In genomic region chr1:226029093-226029496, GRCh38 we compare ENCODE assay signal across 1 cellular context.
TF ChIP-seq lines count a peak whose summit lies in the region.

No MANE protein-coding gene starts in this region.

TF ChIP-seq in K562, 482 proteins besides CTCF, POLR2A, EP300 and RAD21 (continued from another document and continues in another):
- TF ChIP-seq, protein P1, sequence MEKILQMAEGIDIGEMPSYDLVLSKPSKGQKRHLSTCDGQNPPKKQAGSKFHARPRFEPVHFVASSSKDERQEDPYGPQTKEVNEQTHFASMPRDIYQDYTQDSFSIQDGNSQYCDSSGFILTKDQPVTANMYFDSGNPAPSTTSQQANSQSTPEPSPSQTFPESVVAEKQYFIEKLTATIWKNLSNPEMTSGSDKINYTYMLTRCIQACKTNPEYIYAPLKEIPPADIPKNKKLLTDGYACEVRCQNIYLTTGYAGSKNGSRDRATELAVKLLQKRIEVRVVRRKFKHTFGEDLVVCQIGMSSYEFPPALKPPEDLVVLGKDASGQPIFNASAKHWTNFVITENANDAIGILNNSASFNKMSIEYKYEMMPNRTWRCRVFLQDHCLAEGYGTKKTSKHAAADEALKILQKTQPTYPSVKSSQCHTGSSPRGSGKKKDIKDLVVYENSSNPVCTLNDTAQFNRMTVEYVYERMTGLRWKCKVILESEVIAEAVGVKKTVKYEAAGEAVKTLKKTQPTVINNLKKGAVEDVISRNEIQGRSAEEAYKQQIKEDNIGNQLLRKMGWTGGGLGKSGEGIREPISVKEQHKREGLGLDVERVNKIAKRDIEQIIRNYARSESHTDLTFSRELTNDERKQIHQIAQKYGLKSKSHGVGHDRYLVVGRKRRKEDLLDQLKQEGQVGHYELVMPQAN (IDR thresholded peaks at IDR 0.05; ENCODE audit: borderline replicate concordance): no peak
- TF ChIP-seq SAFB (IDR thresholded peaks at IDR 0.05; ENCODE audit: borderline replicate concordance, low read depth, low read length) (no peak), TOE1 (IDR thresholded peaks at IDR 0.05; ENCODE audit: borderline replicate concordance) (no peak), TOE1 (CRISPR knock-in tag; IDR thresholded peaks at IDR 0.05; ENCODE audit: borderline replicate concordance, low read depth) (no peak), MCM2 (IDR thresholded peaks at IDR 0.05; ENCODE audit: low read depth) (no peak), NR2C2 (CRISPR knock-in tag; IDR thresholded peaks at IDR 0.05) (no peak), NR2C2 (tag; IDR thresholded peaks at IDR 0.05) (peak; percentile 92), DPF2 (IDR thresholded peaks at IDR 0.05) (peak; percentile 34; the same call in 1 of the 2 replicates), ZNF197 (CRISPR knock-in tag; IDR thresholded peaks at IDR 0.05; ENCODE audit: low read depth) (0 out of 2 replicates have a peak, but pooled peaks have one; percentile 37), MAFK (IDR thresholded peaks at IDR 0.05; ENCODE audit: low read length) (no peak), SMARCA5 (IDR thresholded peaks at IDR 0.05) (no peak), ZNF175 (CRISPR knock-in tag; IDR thresholded peaks at IDR 0.05; ENCODE audit: low read depth) (peak; percentile 43; the same call in 1 of the 2 replicates), POLR2AphosphoS5 (IDR thresholded peaks at IDR 0.05; ENCODE audit: control insufficient read depth, insufficient read depth, low read depth, low read length) (no peak), ZNF282 (CRISPR knock-in tag; IDR thresholded peaks at IDR 0.05) (no peak), ZBTB9 (CRISPR knock-in tag; IDR thresholded peaks at IDR 0.05) (0 out of 2 replicates have a peak, but pooled peaks have one; percentile 43), RBBP5 (IDR thresholded peaks at IDR 0.05; ENCODE audit: borderline replicate concordance, insufficient read depth, low read length, poor library complexity, severe bottlenecking) (peak; percentile 32), CXXC5 (CRISPR knock-in tag; IDR thresholded peaks at IDR 0.05) (no peak), SMARCE1 (IDR thresholded peaks at IDR 0.05) (peak; percentile 51; the same call in 1 of the 2 replicates), BCOR (IDR thresholded peaks at IDR 0.05) (no peak), SPI1 (IDR thresholded peaks at IDR 0.05; ENCODE audit: borderline replicate concordance, low read depth, low read length) (peak; percentile 99), SLC30A9 (CRISPR knock-in tag; IDR thresholded peaks at IDR 0.05) (no peak), TSHZ1 (CRISPR knock-in tag; IDR thresholded peaks at IDR 0.05) (no peak), KAT8 (IDR thresholded peaks at IDR 0.05; ENCODE audit: low read depth) (no peak), MBD2 (IDR thresholded peaks at IDR 0.05; ENCODE audit: borderline replicate concordance, low read depth) (no peak), NCOA2 (IDR thresholded peaks at IDR 0.05; ENCODE audit: partially characterized antibody in 2 of 2) (no peak)
- TF ChIP-seq, protein P2, sequence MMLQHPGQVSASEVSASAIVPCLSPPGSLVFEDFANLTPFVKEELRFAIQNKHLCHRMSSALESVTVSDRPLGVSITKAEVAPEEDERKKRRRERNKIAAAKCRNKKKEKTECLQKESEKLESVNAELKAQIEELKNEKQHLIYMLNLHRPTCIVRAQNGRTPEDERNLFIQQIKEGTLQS (IDR thresholded peaks at IDR 0.05): no peak
- TF ChIP-seq, protein P2 (CRISPR knock-in tag; conservative IDR thresholded peaks at IDR 0.05): no peak
- TF ChIP-seq, protein P3, sequence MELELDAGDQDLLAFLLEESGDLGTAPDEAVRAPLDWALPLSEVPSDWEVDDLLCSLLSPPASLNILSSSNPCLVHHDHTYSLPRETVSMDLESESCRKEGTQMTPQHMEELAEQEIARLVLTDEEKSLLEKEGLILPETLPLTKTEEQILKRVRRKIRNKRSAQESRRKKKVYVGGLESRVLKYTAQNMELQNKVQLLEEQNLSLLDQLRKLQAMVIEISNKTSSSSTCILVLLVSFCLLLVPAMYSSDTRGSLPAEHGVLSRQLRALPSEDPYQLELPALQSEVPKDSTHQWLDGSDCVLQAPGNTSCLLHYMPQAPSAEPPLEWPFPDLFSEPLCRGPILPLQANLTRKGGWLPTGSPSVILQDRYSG (tag; conservative IDR thresholded peaks at IDR 0.05; ENCODE audit: low read depth): 0 out of 2 replicates have a peak, but pooled peaks have one; percentile 40
- TF ChIP-seq, protein P4, sequence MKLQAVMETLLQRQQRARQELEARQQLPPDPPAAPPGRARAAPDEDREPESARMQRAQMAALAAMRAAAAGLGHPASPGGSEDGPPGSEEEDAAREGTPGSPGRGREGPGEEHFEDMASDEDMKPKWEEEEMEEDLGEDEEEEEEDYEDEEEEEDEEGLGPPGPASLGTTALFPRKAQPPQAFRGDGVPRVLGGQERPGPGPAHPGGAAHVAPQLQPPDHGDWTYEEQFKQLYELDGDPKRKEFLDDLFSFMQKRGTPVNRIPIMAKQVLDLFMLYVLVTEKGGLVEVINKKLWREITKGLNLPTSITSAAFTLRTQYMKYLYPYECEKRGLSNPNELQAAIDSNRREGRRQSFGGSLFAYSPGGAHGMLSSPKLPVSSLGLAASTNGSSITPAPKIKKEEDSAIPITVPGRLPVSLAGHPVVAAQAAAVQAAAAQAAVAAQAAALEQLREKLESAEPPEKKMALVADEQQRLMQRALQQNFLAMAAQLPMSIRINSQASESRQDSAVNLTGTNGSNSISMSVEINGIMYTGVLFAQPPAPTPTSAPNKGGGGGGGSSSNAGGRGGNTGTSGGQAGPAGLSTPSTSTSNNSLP (IDR thresholded peaks at IDR 0.05; ENCODE audit: borderline replicate concordance, low read depth, low read length): no peak
- TF ChIP-seq, protein P5, sequence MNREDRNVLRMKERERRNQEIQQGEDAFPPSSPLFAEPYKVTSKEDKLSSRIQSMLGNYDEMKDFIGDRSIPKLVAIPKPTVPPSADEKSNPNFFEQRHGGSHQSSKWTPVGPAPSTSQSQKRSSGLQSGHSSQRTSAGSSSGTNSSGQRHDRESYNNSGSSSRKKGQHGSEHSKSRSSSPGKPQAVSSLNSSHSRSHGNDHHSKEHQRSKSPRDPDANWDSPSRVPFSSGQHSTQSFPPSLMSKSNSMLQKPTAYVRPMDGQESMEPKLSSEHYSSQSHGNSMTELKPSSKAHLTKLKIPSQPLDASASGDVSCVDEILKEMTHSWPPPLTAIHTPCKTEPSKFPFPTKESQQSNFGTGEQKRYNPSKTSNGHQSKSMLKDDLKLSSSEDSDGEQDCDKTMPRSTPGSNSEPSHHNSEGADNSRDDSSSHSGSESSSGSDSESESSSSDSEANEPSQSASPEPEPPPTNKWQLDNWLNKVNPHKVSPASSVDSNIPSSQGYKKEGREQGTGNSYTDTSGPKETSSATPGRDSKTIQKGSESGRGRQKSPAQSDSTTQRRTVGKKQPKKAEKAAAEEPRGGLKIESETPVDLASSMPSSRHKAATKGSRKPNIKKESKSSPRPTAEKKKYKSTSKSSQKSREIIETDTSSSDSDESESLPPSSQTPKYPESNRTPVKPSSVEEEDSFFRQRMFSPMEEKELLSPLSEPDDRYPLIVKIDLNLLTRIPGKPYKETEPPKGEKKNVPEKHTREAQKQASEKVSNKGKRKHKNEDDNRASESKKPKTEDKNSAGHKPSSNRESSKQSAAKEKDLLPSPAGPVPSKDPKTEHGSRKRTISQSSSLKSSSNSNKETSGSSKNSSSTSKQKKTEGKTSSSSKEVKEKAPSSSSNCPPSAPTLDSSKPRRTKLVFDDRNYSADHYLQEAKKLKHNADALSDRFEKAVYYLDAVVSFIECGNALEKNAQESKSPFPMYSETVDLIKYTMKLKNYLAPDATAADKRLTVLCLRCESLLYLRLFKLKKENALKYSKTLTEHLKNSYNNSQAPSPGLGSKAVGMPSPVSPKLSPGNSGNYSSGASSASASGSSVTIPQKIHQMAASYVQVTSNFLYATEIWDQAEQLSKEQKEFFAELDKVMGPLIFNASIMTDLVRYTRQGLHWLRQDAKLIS (CRISPR knock-in tag; IDR thresholded peaks at IDR 0.05): no peak
- TF ChIP-seq, protein P6, sequence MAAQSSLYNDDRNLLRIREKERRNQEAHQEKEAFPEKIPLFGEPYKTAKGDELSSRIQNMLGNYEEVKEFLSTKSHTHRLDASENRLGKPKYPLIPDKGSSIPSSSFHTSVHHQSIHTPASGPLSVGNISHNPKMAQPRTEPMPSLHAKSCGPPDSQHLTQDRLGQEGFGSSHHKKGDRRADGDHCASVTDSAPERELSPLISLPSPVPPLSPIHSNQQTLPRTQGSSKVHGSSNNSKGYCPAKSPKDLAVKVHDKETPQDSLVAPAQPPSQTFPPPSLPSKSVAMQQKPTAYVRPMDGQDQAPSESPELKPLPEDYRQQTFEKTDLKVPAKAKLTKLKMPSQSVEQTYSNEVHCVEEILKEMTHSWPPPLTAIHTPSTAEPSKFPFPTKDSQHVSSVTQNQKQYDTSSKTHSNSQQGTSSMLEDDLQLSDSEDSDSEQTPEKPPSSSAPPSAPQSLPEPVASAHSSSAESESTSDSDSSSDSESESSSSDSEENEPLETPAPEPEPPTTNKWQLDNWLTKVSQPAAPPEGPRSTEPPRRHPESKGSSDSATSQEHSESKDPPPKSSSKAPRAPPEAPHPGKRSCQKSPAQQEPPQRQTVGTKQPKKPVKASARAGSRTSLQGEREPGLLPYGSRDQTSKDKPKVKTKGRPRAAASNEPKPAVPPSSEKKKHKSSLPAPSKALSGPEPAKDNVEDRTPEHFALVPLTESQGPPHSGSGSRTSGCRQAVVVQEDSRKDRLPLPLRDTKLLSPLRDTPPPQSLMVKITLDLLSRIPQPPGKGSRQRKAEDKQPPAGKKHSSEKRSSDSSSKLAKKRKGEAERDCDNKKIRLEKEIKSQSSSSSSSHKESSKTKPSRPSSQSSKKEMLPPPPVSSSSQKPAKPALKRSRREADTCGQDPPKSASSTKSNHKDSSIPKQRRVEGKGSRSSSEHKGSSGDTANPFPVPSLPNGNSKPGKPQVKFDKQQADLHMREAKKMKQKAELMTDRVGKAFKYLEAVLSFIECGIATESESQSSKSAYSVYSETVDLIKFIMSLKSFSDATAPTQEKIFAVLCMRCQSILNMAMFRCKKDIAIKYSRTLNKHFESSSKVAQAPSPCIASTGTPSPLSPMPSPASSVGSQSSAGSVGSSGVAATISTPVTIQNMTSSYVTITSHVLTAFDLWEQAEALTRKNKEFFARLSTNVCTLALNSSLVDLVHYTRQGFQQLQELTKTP (IDR thresholded peaks at IDR 0.05; ENCODE audit: low read depth in 1 of 2, partially characterized antibody in 2 of 2): no peak
- TF ChIP-seq, protein P7, sequence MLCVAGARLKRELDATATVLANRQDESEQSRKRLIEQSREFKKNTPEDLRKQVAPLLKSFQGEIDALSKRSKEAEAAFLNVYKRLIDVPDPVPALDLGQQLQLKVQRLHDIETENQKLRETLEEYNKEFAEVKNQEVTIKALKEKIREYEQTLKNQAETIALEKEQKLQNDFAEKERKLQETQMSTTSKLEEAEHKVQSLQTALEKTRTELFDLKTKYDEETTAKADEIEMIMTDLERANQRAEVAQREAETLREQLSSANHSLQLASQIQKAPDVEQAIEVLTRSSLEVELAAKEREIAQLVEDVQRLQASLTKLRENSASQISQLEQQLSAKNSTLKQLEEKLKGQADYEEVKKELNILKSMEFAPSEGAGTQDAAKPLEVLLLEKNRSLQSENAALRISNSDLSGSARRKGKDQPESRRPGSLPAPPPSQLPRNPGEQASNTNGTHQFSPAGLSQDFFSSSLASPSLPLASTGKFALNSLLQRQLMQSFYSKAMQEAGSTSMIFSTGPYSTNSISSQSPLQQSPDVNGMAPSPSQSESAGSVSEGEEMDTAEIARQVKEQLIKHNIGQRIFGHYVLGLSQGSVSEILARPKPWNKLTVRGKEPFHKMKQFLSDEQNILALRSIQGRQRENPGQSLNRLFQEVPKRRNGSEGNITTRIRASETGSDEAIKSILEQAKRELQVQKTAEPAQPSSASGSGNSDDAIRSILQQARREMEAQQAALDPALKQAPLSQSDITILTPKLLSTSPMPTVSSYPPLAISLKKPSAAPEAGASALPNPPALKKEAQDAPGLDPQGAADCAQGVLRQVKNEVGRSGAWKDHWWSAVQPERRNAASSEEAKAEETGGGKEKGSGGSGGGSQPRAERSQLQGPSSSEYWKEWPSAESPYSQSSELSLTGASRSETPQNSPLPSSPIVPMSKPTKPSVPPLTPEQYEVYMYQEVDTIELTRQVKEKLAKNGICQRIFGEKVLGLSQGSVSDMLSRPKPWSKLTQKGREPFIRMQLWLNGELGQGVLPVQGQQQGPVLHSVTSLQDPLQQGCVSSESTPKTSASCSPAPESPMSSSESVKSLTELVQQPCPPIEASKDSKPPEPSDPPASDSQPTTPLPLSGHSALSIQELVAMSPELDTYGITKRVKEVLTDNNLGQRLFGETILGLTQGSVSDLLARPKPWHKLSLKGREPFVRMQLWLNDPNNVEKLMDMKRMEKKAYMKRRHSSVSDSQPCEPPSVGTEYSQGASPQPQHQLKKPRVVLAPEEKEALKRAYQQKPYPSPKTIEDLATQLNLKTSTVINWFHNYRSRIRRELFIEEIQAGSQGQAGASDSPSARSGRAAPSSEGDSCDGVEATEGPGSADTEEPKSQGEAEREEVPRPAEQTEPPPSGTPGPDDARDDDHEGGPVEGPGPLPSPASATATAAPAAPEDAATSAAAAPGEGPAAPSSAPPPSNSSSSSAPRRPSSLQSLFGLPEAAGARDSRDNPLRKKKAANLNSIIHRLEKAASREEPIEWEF (CRISPR knock-in tag; IDR thresholded peaks at IDR 0.05): no peak
